15 cellular contexts compared by ENCODE assay signal in genomic region chr9:95480346-95480745, GRCh38. TPM values are rescaled to one million over a fixed set of nuclear protein-coding genes. Genes with fewer than 3 reads are reported as not detected.
A peak's percentile ranks its signal among the peaks of the same experiment; 100 is the strongest.
DNase-seq lines count a peak whose midpoint lies in the region; ATAC-seq and TF ChIP-seq lines count a peak whose summit lies in the region.
"Had no signal": no experiment of that assay in that cellular context is flagged by ENCODE, and none has a peak within 500 bp of the region (broad histone marks: within the 10 kb centered on the region; RNA-seq: fewer than 3 reads in every experiment).

No MANE protein-coding gene starts in this region.

- no peak for TF ChIP-seq CTCF in cardiac muscle cell (IDR thresholded peaks at IDR 0.05; ENCODE audit: low read depth, low read length)
- no peak for TF ChIP-seq CTCF in right atrium auricular region (IDR thresholded peaks at IDR 0.05)
- TF ChIP-seq CTCF in neural crest cell (conservative IDR thresholded peaks at IDR 0.05) = no peak

- H3K9me3 ChIP-seq in cardiac muscle cell (ENCODE audit: low read depth) = no peaks in the 10 kb centered on the region
- H3K9me3 ChIP-seq in right atrium auricular region = no peaks in the 10 kb centered on the region
- H3K9me3 ChIP-seq: A549, Caco-2, HAP-1 had no signal

- H3K4me3 Mint-ChIP-seq in neural crest cell = peak overlapping the region; percentile 24
- H3K4me3 Mint-ChIP-seq: CD4-positive, alpha-beta T cell had no signal

- H3K36me3 Mint-ChIP-seq in neural crest cell (ENCODE audit: low read depth) = peaks cover 17% of the 10 kb centered on the region

- no peaks in the 10 kb centered on the region for H3K27me3 Mint-ChIP-seq in neural crest cell (ENCODE audit: low read depth)
- H3K27me3 Mint-ChIP-seq: CD4-positive, alpha-beta T cell had no signal

- no peak for ATAC-seq in HG02678 (IDR thresholded peaks at IDR 0.05; ENCODE audit: unreplicated experiment)
- ATAC-seq: A549 had no signal

- no peak overlapping the region for H3K27ac Mint-ChIP-seq in neural crest cell (ENCODE audit: unreplicated experiment)
- H3K27ac Mint-ChIP-seq: CD4-positive, alpha-beta T cell had no signal

- no peaks in the 10 kb centered on the region for H3K9me3 Mint-ChIP-seq in neural crest cell
- H3K9me3 Mint-ChIP-seq: CD4-positive, alpha-beta T cell had no signal

- H3K27ac ChIP-seq in cardiac muscle cell = peak overlapping the region; percentile 90
- H3K27ac ChIP-seq in right atrium auricular region = no peak overlapping the region
- H3K27ac ChIP-seq in caudate nucleus (ENCODE audit: low read depth, low read length) = peak overlapping the region; percentile 39
- H3K27ac ChIP-seq: 22Rv1, A549, C4-2B, HL-60 had no signal

- DNase-seq in cardiac muscle cell (ENCODE audit: low read depth in 1 of 2, low spot score in 1 of 2) (no peak), right atrium auricular region (ENCODE audit: low spot score) (no peak), caudate nucleus (lab: John Stamatoyannopoulos, UW) (peak in 1 of 61 donors; percentile 15), neural crest cell (ENCODE audit: low read depth, low spot score) (no peak), SW 1271 (lab: John Stamatoyannopoulos, UW) (no peak)
- DNase-seq in stimulated activated CD4-positive, alpha-beta T cell treated with anti-CD3 and anti-CD28 coated beads, Interleukin-4, amount 100 ng/mL, for 4 hours = no peak
- DNase-seq: AML-193; Caco-2; CD4-positive, alpha-beta T cell had no signal

- H3K27me3 ChIP-seq in cardiac muscle cell (no peaks in the 10 kb centered on the region), right atrium auricular region (no peaks in the 10 kb centered on the region)

- H3K4me1 Mint-ChIP-seq in neural crest cell = peaks cover 76% of the 10 kb centered on the region

- H3K4me3 ChIP-seq in cardiac muscle cell (no peak overlapping the region), right atrium auricular region (no peak overlapping the region)
- H3K4me3 ChIP-seq: A549, HAP-1 had no signal

- peaks cover 34% of the 10 kb centered on the region for H3K4me1 ChIP-seq in cardiac muscle cell (ENCODE audit: low read depth)
- H3K4me1 ChIP-seq in right atrium auricular region = peaks cover 0 to 16% of the 10 kb centered on the region in 2 donors
- H3K4me1 ChIP-seq: A549, Caco-2 had no signal

- H3K36me3 ChIP-seq in cardiac muscle cell (peaks cover 19% of the 10 kb centered on the region), right atrium auricular region (peaks cover 46% of the 10 kb centered on the region)

RNA-seq across cellular contexts. Expression of gene PTCH1, which starts 36.4 kb away (rescaled TPM):
- 8.3 and 13.9 TPM in 2 replicates for total RNA-seq in cardiac muscle cell
- 7.3 and 9.6 TPM in 2 replicates for polyA plus RNA-seq in cardiac muscle cell
- 1 to 10 TPM; 5.4 to 6.3 TPM for total RNA-seq in right atrium auricular region
- total RNA-seq in neural crest cell = 70.8 and 75.6 TPM in 2 replicates

Comparison
In these comparisons a context has a peak if more than half of its experiments do, and no peak if none do; other contexts are left out.
1. H3K27ac ChIP-seq: peak in cardiac muscle cell (single experiment) and caudate nucleus (single experiment); none in right atrium auricular region (0 of 2).